8 cellular contexts compared by ENCODE assay signal in the genomic region with DNA sequence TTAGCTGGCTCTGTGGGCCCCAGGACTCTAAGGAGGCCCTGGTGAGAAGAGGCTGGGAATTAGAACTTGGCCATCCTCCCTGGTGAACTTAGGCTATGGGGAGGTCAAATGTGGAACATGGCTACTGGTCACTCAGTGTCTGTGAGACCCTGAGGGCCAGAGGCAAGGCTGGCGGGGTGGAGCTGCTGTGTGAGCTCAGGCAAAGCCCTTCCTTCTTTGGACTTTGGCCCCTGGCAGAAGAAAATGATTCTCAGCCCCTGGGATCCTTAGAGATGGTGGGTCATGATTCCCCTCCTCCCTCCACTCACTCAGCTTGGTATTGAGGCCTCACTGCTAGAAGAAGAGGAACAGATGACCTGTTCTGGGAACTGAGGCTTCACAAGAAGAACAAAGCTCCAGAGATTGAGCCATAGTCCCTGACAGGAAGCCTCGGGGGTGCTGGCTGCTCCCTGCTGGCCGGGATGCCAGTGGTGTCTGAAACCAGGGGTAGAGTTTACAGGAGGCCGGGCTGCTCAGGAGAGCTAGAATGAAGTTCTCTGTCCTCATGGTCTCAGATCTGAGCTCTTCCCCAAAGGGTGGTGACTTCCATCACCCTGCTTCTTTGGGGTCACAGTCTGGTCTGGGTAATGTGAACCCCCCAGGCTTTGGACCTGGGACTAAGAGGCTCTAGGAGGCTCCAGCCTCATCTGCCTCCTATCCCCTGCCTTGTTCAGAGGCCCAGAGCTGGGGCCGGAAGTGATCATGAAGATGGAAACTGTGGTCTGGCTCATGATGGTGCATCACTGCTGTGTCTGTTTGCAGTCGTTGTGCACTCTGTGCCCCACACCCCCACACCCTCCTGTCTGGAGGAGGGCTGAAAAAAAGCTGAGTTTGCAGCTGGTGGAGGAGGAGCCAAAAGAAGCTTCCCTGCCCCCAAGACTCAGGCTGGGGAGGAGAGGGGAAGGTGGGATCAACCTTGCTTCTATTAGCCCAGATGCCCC. TPM values are rescaled to one million over a fixed set of nuclear protein-coding genes. Genes with fewer than 3 reads are reported as not detected.
A peak's percentile ranks its signal among the peaks of the same experiment; 100 is the strongest.
DNase-seq lines count a peak whose midpoint lies in the region; ATAC-seq, FAIRE-seq and TF ChIP-seq lines count a peak whose summit lies in the region.

No MANE protein-coding gene starts in this region.

- peaks cover 11 to 16% (median 15%) of the 10 kb centered on the region in 3 donors for H3K36me3 ChIP-seq in skeletal muscle tissue (ENCODE audit: control insufficient read depth in 3 of 3, insufficient read depth in 3 of 3, low read length in 3 of 3)

- H3K4me1 ChIP-seq in skeletal muscle tissue (ENCODE audit: control insufficient read depth in 3 of 3, insufficient read depth in 3 of 3, low read length in 3 of 3) = peaks cover 58 to 83% (median 80%) of the 10 kb centered on the region in 3 donors

- no peaks in the 10 kb centered on the region for H3K27me3 ChIP-seq in skeletal muscle tissue (ENCODE audit: control insufficient read depth in 3 of 3, insufficient read depth in 3 of 3, low read length in 3 of 3)

- TF ChIP-seq POLR2A in GM10847 (IDR thresholded peaks at IDR 0.05; ENCODE audit: extremely low read depth, insufficient read length) = peak; percentile 34

- no peak for FAIRE-seq in RCC 7860 (lab: Jason Lieb, UNC)

- H3K9ac ChIP-seq in skeletal muscle tissue (ENCODE audit: low read depth in 1 of 3, low read length in 3 of 3) = peak overlapping the region; percentile 63 to 85 (median 69)

- no peaks in the 10 kb centered on the region for H3K9me3 Mint-ChIP-seq in activated naive CD4-positive, alpha-beta T cell treated with anti-CD3 and anti-CD28 coated beads for 36 hours

- H3K36me3 Mint-ChIP-seq in activated naive CD4-positive, alpha-beta T cell treated with anti-CD3 and anti-CD28 coated beads for 36 hours (ENCODE audit: low read depth) = peaks cover 42% of the 10 kb centered on the region

- H3K4me3 Mint-ChIP-seq in activated naive CD4-positive, alpha-beta T cell treated with anti-CD3 and anti-CD28 coated beads for 36 hours = peak overlapping the region; percentile 76

- intact Hi-C loops in activated naive CD4-positive, alpha-beta T cell treated with anti-CD3 and anti-CD28 coated beads for 36 hours (cut with micrococcal nuclease) = loop anchor here (1.0 to 10.0 kb wide), 4 partner anchors 8 to 776 kb away; a partner anchor contains a TSS
- intact Hi-C loops in left cardiac atrium (cut with DNase I) = no loop called here

- H3K27ac Mint-ChIP-seq in activated naive CD4-positive, alpha-beta T cell treated with anti-CD3 and anti-CD28 coated beads for 36 hours = peak overlapping the region; percentile 100

- no peaks in the 10 kb centered on the region for H3K27me3 Mint-ChIP-seq in activated naive CD4-positive, alpha-beta T cell treated with anti-CD3 and anti-CD28 coated beads for 36 hours (ENCODE audit: low read depth)

- peak overlapping the region; percentile 98 for H3K27ac ChIP-seq in skeletal muscle tissue (ENCODE audit: low read depth, low read length)

- H3K4me3 ChIP-seq in skeletal muscle tissue (ENCODE audit: low read length in 3 of 3) = peak overlapping the region; percentile 54 to 61 (median 61)

- CTCF ChIA-PET in activated naive CD4-positive, alpha-beta T cell treated with anti-CD3 and anti-CD28 coated beads for 36 hours (lab: Charles Lee) = interaction anchor here (0.7 to 2.8 kb wide), 18 partner anchors 8 to 494 kb away, joined by 3 to 17 read pairs (median 4); a partner anchor contains a TSS

- no peaks in the 10 kb centered on the region for H3K9me3 ChIP-seq in skeletal muscle tissue (ENCODE audit: control insufficient read depth in 3 of 3, low read length in 3 of 3)

- H3K4me1 Mint-ChIP-seq in activated naive CD4-positive, alpha-beta T cell treated with anti-CD3 and anti-CD28 coated beads for 36 hours (ENCODE audit: low read depth) = peaks cover 82% of the 10 kb centered on the region

- peak; percentile 29 for ATAC-seq in HG02840 (IDR thresholded peaks at IDR 0.05; ENCODE audit: low FRiP score, unreplicated experiment)
- ATAC-seq in left cardiac atrium = peak in 1 of 2 donors; percentile 2

- DNase-seq in RCC 7860 (ENCODE audit: low spot score) = peak; percentile 63
- DNase-seq in activated naive CD4-positive, alpha-beta T cell treated with anti-CD3 and anti-CD28 coated beads for 36 hours = peak; percentile 96
- peak; percentile 72 for DNase-seq in left cardiac atrium
- DNase-seq in cerebellum (ENCODE audit: low spot score) = no peak
- no peak for DNase-seq in NCI-H1048 (lab: John Stamatoyannopoulos, UW)

RNA-seq across cellular contexts. Expression of a gene that starts 0.9 kb away (rescaled TPM):
- 1 to 10 TPM; 5.9 to 6.7 TPM for total RNA-seq in activated naive CD4-positive, alpha-beta T cell treated with anti-CD3 and anti-CD28 coated beads for 36 hours
- total RNA-seq in left cardiac atrium (1 to 10 TPM; 4.0 to 8.6 TPM), skeletal muscle tissue (5.7 TPM), cerebellum (2.4 TPM)

RNA-seq across cellular contexts. Expression of a gene that starts 2.1 kb away (rescaled TPM):
- total RNA-seq in activated naive CD4-positive, alpha-beta T cell treated with anti-CD3 and anti-CD28 coated beads for 36 hours = under 1 TPM; 0.62 to 0.67 TPM
- total RNA-seq in left cardiac atrium = under 1 TPM; 0.71 to 0.79 TPM
- total RNA-seq in skeletal muscle tissue = not detected
- total RNA-seq in cerebellum = not detected

RNA-seq across cellular contexts. Expression of a gene that starts 9.1 kb away (rescaled TPM):
- 10 to 100 TPM; 44.2 to 46.7 TPM for total RNA-seq in activated naive CD4-positive, alpha-beta T cell treated with anti-CD3 and anti-CD28 coated beads for 36 hours
- total RNA-seq in left cardiac atrium (10 to 100 TPM in 1 of 2 donors, 1 to 10 TPM in 1; 7.6 to 16.1 TPM), skeletal muscle tissue (6.8 TPM), cerebellum (14.3 TPM)

RNA-seq across cellular contexts. Expression of a gene that starts 21.3 kb away (rescaled TPM):
- total RNA-seq in activated naive CD4-positive, alpha-beta T cell treated with anti-CD3 and anti-CD28 coated beads for 36 hours = under 1 TPM; 0.74 to 0.79 TPM
- under 1 TPM; 0.12 to 0.31 TPM for total RNA-seq in left cardiac atrium
- not detected for total RNA-seq in skeletal muscle tissue
- 0.27 TPM for total RNA-seq in cerebellum

RNA-seq across cellular contexts. Expression of a gene that starts 33.8 kb away (rescaled TPM):
- total RNA-seq in activated naive CD4-positive, alpha-beta T cell treated with anti-CD3 and anti-CD28 coated beads for 36 hours = 1 to 10 TPM in 1 of 2 experiments, under 1 TPM in 1; 0.94 to 1.0 TPM
- total RNA-seq in left cardiac atrium (under 1 TPM; 0.58 to 0.59 TPM), skeletal muscle tissue (1.6 TPM), cerebellum (2.4 TPM)

Comparison
In these comparisons a context has a peak if more than half of its experiments do, and no peak if none do; other contexts are left out.
1. DNase-seq: peak in RCC 7860 (single experiment), activated naive CD4-positive, alpha-beta T cell treated with anti-CD3 and anti-CD28 coated beads for 36 hours (single experiment) and left cardiac atrium (single experiment); none in cerebellum (single experiment) and NCI-H1048 (single experiment).